Comparison of ENCODE assay signal across 8 cellular contexts in genomic region chr14:94173471-94173884, GRCh38.
DNase-seq lines count a peak whose midpoint lies in the region; ATAC-seq and TF ChIP-seq lines count a peak whose summit lies in the region.

No MANE protein-coding gene starts in this region.

- no peak overlapping the region for H3K9ac ChIP-seq in iPS-15b (ENCODE audit: low read depth, low read length)

- H3K9me3 ChIP-seq in HEK293 (ENCODE audit: control insufficient read depth, insufficient read depth, low read depth, low read length): no peaks in the 10 kb centered on the region
- H3K9me3 ChIP-seq in iPS-15b (ENCODE audit: control insufficient read depth, insufficient read depth, low read length): no peaks in the 10 kb centered on the region

- peaks cover 43% of the 10 kb centered on the region for H3K27me3 Mint-ChIP-seq in activated naive CD4-positive, alpha-beta T cell treated with anti-CD3 and anti-CD28 coated beads, Interleukin-2, amount 10 ng/mL, durations not matched to agents 7 days and 5 days
- peaks cover 46 to 48% of the 10 kb centered on the region in 2 donors for H3K27me3 Mint-ChIP-seq in stimulated activated naive B cell treated with anti-CD40 and anti-IgM and Interleukin-4, amounts not matched to agents 10 μg/mL and 1 μg/mL and 100 μg/mL, for 72 hours

- H3K27me3 ChIP-seq in iPS-15b (ENCODE audit: control insufficient read depth, insufficient read depth, low read length): peaks cover 33% of the 10 kb centered on the region

- CTCF ChIA-PET in HEK293 (lab: Yijun Ruan, JAX): interaction anchor here (1.5 kb wide), 1 partner anchor 41 kb away, joined by 6 read pairs; no protein-coding TSS in a partner anchor
- CTCF ChIA-PET in activated naive CD4-positive, alpha-beta T cell treated with anti-CD3 and anti-CD28 coated beads, Interleukin-2, amount 10 ng/mL, durations not matched to agents 7 days and 5 days (lab: Charles Lee): interaction anchor here (0.8 to 1.5 kb wide), 2 partner anchors 24 to 37 kb away, joined by 3 to 6 read pairs; no protein-coding TSS in a partner anchor

- no peak for ATAC-seq in stimulated activated naive B cell treated with anti-CD40 and anti-IgM and Interleukin-4, amounts not matched to agents 10 μg/mL and 1 μg/mL and 100 μg/mL, for 72 hours (replicated peaks)
- no peak for ATAC-seq in GM21619 (IDR thresholded peaks at IDR 0.05; ENCODE audit: unreplicated experiment)

- H3K4me1 ChIP-seq in HEK293 (ENCODE audit: control insufficient read depth, insufficient read depth, low read length) (no peaks in the 10 kb centered on the region), iPS-15b (ENCODE audit: control insufficient read depth, insufficient read depth, low read length) (peaks cover 5% of the 10 kb centered on the region)

- H3K4me1 Mint-ChIP-seq in activated naive CD4-positive, alpha-beta T cell treated with anti-CD3 and anti-CD28 coated beads, Interleukin-2, amount 10 ng/mL, durations not matched to agents 7 days and 5 days: peaks cover 25% of the 10 kb centered on the region
- H3K4me1 Mint-ChIP-seq in stimulated activated naive B cell treated with anti-CD40 and anti-IgM and Interleukin-4, amounts not matched to agents 10 μg/mL and 1 μg/mL and 100 μg/mL, for 72 hours: peaks cover 9 to 19% of the 10 kb centered on the region in 2 donors

- peak overlapping the region; percentile 56 for H3K4me3 ChIP-seq in AG10803 (ENCODE audit: low read length)
- H3K4me3 ChIP-seq in HEK293 (ENCODE audit: low read depth, low read length): peak overlapping the region; percentile 58
- H3K4me3 ChIP-seq in iPS-15b (ENCODE audit: low read depth, low read length): peak overlapping the region; percentile 71

- H3K36me3 ChIP-seq in HEK293 (ENCODE audit: control insufficient read depth in 2 of 2, insufficient read depth in 1 of 2, low read length in 2 of 2) (no peaks in the 10 kb centered on the region), iPS-15b (ENCODE audit: control insufficient read depth, insufficient read depth, low read length) (no peaks in the 10 kb centered on the region)

- no peak for TF ChIP-seq CTCF in AG10803 (conservative IDR thresholded peaks at IDR 0.05; ENCODE audit: low read length)
- no peak for TF ChIP-seq CTCF in HEK293 (tag by site-specific recombination; IDR thresholded peaks at IDR 0.05)

- no peak overlapping the region for H3K27ac ChIP-seq in HEK293 (ENCODE audit: extremely low read depth, low read depth, low read length)

- peak overlapping the region; percentile 82 for H3K27ac Mint-ChIP-seq in activated naive CD4-positive, alpha-beta T cell treated with anti-CD3 and anti-CD28 coated beads, Interleukin-2, amount 10 ng/mL, durations not matched to agents 7 days and 5 days
- no peak overlapping the region for H3K27ac Mint-ChIP-seq in stimulated activated naive B cell treated with anti-CD40 and anti-IgM and Interleukin-4, amounts not matched to agents 10 μg/mL and 1 μg/mL and 100 μg/mL, for 72 hours

- H3K4me3 Mint-ChIP-seq in activated naive CD4-positive, alpha-beta T cell treated with anti-CD3 and anti-CD28 coated beads, Interleukin-2, amount 10 ng/mL, durations not matched to agents 7 days and 5 days: peak overlapping the region; percentile 77
- peak overlapping the region; percentile 73 to 81 for H3K4me3 Mint-ChIP-seq in stimulated activated naive B cell treated with anti-CD40 and anti-IgM and Interleukin-4, amounts not matched to agents 10 μg/mL and 1 μg/mL and 100 μg/mL, for 72 hours

- POLR2A ChIA-PET in HEK293 (lab: Yijun Ruan, JAX): interaction anchor here (0.8 to 2.1 kb wide), 2 partner anchors 27 to 92 kb away, joined by 3 to 6 read pairs; partner anchors contain the start of genes DDX24 and IFI27L1

- no peaks in the 10 kb centered on the region for H3K9me3 Mint-ChIP-seq in activated naive CD4-positive, alpha-beta T cell treated with anti-CD3 and anti-CD28 coated beads, Interleukin-2, amount 10 ng/mL, durations not matched to agents 7 days and 5 days
- no peaks in the 10 kb centered on the region for H3K9me3 Mint-ChIP-seq in stimulated activated naive B cell treated with anti-CD40 and anti-IgM and Interleukin-4, amounts not matched to agents 10 μg/mL and 1 μg/mL and 100 μg/mL, for 72 hours

- DNase-seq in AG10803 (ENCODE audit: low read depth) (no peak), HCEC 1CT (no peak), DMS79 (lab: John Stamatoyannopoulos, UW) (no peak)
- peak; percentile 47 for DNase-seq in activated naive CD4-positive, alpha-beta T cell treated with anti-CD3 and anti-CD28 coated beads, Interleukin-2, amount 10 ng/mL, durations not matched to agents 7 days and 5 days
- no peak for DNase-seq in stimulated activated naive B cell treated with anti-CD40 and anti-IgM and Interleukin-4, amounts not matched to agents 10 μg/mL and 1 μg/mL and 100 μg/mL, for 72 hours

- no peaks in the 10 kb centered on the region for H3K36me3 Mint-ChIP-seq in activated naive CD4-positive, alpha-beta T cell treated with anti-CD3 and anti-CD28 coated beads, Interleukin-2, amount 10 ng/mL, durations not matched to agents 7 days and 5 days
- H3K36me3 Mint-ChIP-seq in stimulated activated naive B cell treated with anti-CD40 and anti-IgM and Interleukin-4, amounts not matched to agents 10 μg/mL and 1 μg/mL and 100 μg/mL, for 72 hours: no peaks in the 10 kb centered on the region

TF ChIP-seq in HEK293, 187 proteins besides CTCF, POLR2A, EP300 and RAD21 (continues in another document):
- TF ChIP-seq ZNF585B (tag by site-specific recombination; IDR thresholded peaks at IDR 0.05) (no peak), ZNF518A (tag by site-specific recombination; conservative IDR thresholded peaks at IDR 0.05; ENCODE audit: low read depth) (no peak), PATZ1 (tag by site-specific recombination; IDR thresholded peaks at IDR 0.05) (peak; percentile 52), TRIM28 (IDR thresholded peaks at IDR 0.05; ENCODE audit: borderline replicate concordance, low read length) (no peak), ZBTB8A (tag by site-specific recombination; IDR thresholded peaks at IDR 0.05) (peak; percentile 81), ZNF335 (tag by site-specific recombination; conservative IDR thresholded peaks at IDR 0.05) (peak; percentile 63), KLF10 (tag by site-specific recombination; IDR thresholded peaks at IDR 0.05) (peak; percentile 61; the same call in 1 of the 2 replicates), GLIS1 (tag by site-specific recombination; IDR thresholded peaks at IDR 0.05) (peak; percentile 41; the same call in 1 of the 2 replicates), ZNF664 (tag by site-specific recombination; IDR thresholded peaks at IDR 0.05) (no peak), SP3 (tag by site-specific recombination; IDR thresholded peaks at IDR 0.05) (peak; percentile 48; the same call in 1 of the 2 replicates), ZFHX2 (tag by site-specific recombination; conservative IDR thresholded peaks at IDR 0.05) (peak; percentile 42)
